Comparison of ENCODE assay signal across 6 cellular contexts in genomic region chr12:130584475-130584874, GRCh38.
DNase-seq lines count a peak whose midpoint lies in the region; ATAC-seq, FAIRE-seq and TF ChIP-seq lines count a peak whose summit lies in the region.
"Not testable (repeated sequence)": the region's sequence is repeated elsewhere in the genome, so short reads cannot be mapped to it uniquely, and the experiment has no call there.

No MANE protein-coding gene starts in this region.

- not testable (repeated sequence) for H2AK9ac ChIP-seq in IMR-90 (replicated peaks; ENCODE audit: low read depth, low read length, poor library complexity)

- H3K4me1 Mint-ChIP-seq in GM23338, result not testable (repeated sequence)

- H3K4me3 ChIP-seq in GM23338; IMR-90 (ENCODE audit: insufficient read depth, low read depth, low read length); GM12878; HepG2 (replicated peaks in 1 of 3; ENCODE audit: insufficient read depth in 1 of 3, low read depth in 2 of 3, low read length in 3 of 3): not testable (repeated sequence)

- H3F3A ChIP-seq in GM23338 (replicated peaks; ENCODE audit: low read depth), result not testable (repeated sequence)

- H3K9me3 Mint-ChIP-seq in GM23338, result peaks cover 44% of the 10 kb centered on the region

- FAIRE-seq in D721Med (lab: Jason Lieb, UNC), result peak; percentile 60
- peak; percentile 65 for FAIRE-seq in GM12878 (lab: Jason Lieb, UNC)
- peak; percentile 18 for FAIRE-seq in endometrium (lab: Jason Lieb, UNC)
- not testable (repeated sequence) for FAIRE-seq in HepG2 (lab: Jason Lieb, UNC)

- not testable (repeated sequence) for H3K27ac ChIP-seq in GM23338 (ENCODE audit: low read depth); IMR-90 (ENCODE audit: insufficient read depth, low read length); GM12878 (ENCODE audit: control insufficient read depth, insufficient read depth); HepG2 (ENCODE audit: extremely low read length, insufficient read depth, low read length)

- not testable (repeated sequence) for H4K20me1 ChIP-seq in GM23338 (replicated peaks; ENCODE audit: insufficient read depth); IMR-90 (ENCODE audit: insufficient read depth, low read length); GM12878 (ENCODE audit: control insufficient read depth, insufficient read depth); HepG2 (ENCODE audit: insufficient read depth, low read length)

- not testable (repeated sequence) for H3K9ac ChIP-seq in IMR-90 (ENCODE audit: low read depth, low read length); GM12878 (ENCODE audit: control insufficient read depth, insufficient read depth, low read length); HepG2 (ENCODE audit: insufficient read depth, low read depth, low read length)

- not testable (repeated sequence) for H3K4me2 ChIP-seq in GM23338; IMR-90 (ENCODE audit: low read depth, low read length); GM12878 (ENCODE audit: control insufficient read depth, insufficient read depth); HepG2 (ENCODE audit: low read depth, low read length)

- POLR2A ChIA-PET in IMR-90 (lab: Charles Lee; ENCODE audit: unreplicated experiment); GM12878 (lab: Charles Lee); HepG2 (lab: Yijun Ruan, JAX): not testable (repeated sequence)

- not testable (repeated sequence) for H4K91ac ChIP-seq in IMR-90 (ENCODE audit: insufficient read depth, low read depth, low read length)

- not testable (repeated sequence) for TF ChIP-seq RAD21 in IMR-90 (IDR thresholded peaks at IDR 0.05; ENCODE audit: low read length); GM12878 (IDR thresholded peaks at IDR 0.05; ENCODE audit: insufficient read depth, low read depth, low read length); HepG2 (CRISPR knock-in tag; IDR thresholded peaks at IDR 0.05)

- H3K14ac ChIP-seq in IMR-90 (replicated peaks; ENCODE audit: low read depth, low read length), result not testable (repeated sequence)

- H2AK5ac ChIP-seq in IMR-90 (ENCODE audit: low read depth, low read length), result not testable (repeated sequence)

- not testable (repeated sequence) for TF ChIP-seq EP300 in GM12878 (IDR thresholded peaks at IDR 0.05; ENCODE audit: borderline replicate concordance in 1 of 2, control insufficient read depth in 1 of 2, low read depth in 2 of 2, low read length in 2 of 2); HepG2 (IDR thresholded peaks at IDR 0.05; ENCODE audit: low read depth in 2 of 2, low read length in 2 of 2); HepG2 (CRISPR knock-in tag; IDR thresholded peaks at IDR 0.05; ENCODE audit: borderline replicate concordance)

- not testable (repeated sequence) for H3K56ac ChIP-seq in IMR-90 (ENCODE audit: extremely low read depth, insufficient read depth, low read length)

- RAD21 ChIA-PET in GM12878 (lab: Charles Lee; ENCODE audit: unreplicated experiment), result not testable (repeated sequence)

- not testable (repeated sequence) for H3K79me1 ChIP-seq in IMR-90 (ENCODE audit: low read depth in 1 of 2, low read length in 2 of 2)

- not testable (repeated sequence) for H4K5ac ChIP-seq in IMR-90 (ENCODE audit: low read depth, low read length)

- not testable (repeated sequence) for H3K27me3 ChIP-seq in GM23338 (ENCODE audit: insufficient read depth); IMR-90 (ENCODE audit: control insufficient read depth, insufficient read depth, low read length); GM12878 (replicated peaks in 1 of 2; ENCODE audit: control insufficient read depth in 2 of 2, insufficient read depth in 2 of 2, low read length in 1 of 2); HepG2 (ENCODE audit: control insufficient read depth in 1 of 2, insufficient read depth in 2 of 2, low read length in 2 of 2)

- H3K9me1 ChIP-seq in IMR-90 (ENCODE audit: insufficient read depth, low read length), result not testable (repeated sequence)

- not testable (repeated sequence) for H3K9me2 ChIP-seq in GM23338 (ENCODE audit: insufficient read depth)

- not testable (repeated sequence) for H2BK20ac ChIP-seq in IMR-90 (ENCODE audit: low read depth, low read length)

- H3K4me3 Mint-ChIP-seq in GM23338, result not testable (repeated sequence)

- in situ Hi-C loops in IMR-90 (cut with MboI; ENCODE audit: low sequenced_read_pairs); GM12878 (cut with MboI); HepG2 (cut with HindIII; ENCODE audit: extremely low pct_ligation_motif_present, low pct_unique_long_range_greater_than_20kb): not testable (repeated sequence)

- ATAC-seq in GM23338; IMR-90 (ENCODE audit: low read depth); GM12878; HepG2: not testable (repeated sequence)

- not testable (repeated sequence) for H2BK120ac ChIP-seq in IMR-90 (ENCODE audit: low read depth, low read length)

- H3K36me3 Mint-ChIP-seq in GM23338 (ENCODE audit: low read depth), result peaks cover 21% of the 10 kb centered on the region

- not testable (repeated sequence) for H3K27ac Mint-ChIP-seq in GM23338

- dilution Hi-C loops in IMR-90 (cut with HindIII; ENCODE audit: low sequenced_read_pairs, unreplicated experiment), result not testable (repeated sequence)

- H3K79me2 ChIP-seq in GM23338 (replicated peaks; ENCODE audit: insufficient read depth); GM12878 (ENCODE audit: control insufficient read depth, insufficient read depth, low read length); HepG2 (ENCODE audit: insufficient read depth, low read length): not testable (repeated sequence)

- H3K18ac ChIP-seq in IMR-90 (ENCODE audit: low read depth, low read length), result not testable (repeated sequence)

- TF ChIP-seq POLR2A in IMR-90 (IDR thresholded peaks at IDR 0.05; ENCODE audit: low read depth, low read length); GM12878 (IDR thresholded peaks at IDR 0.05; ENCODE audit: low read depth, low read length); HepG2 (IDR thresholded peaks at IDR 0.05; ENCODE audit: insufficient read depth in 1 of 2, low read depth in 2 of 2, low read length in 2 of 2): not testable (repeated sequence)

- not testable (repeated sequence) for H3K4ac ChIP-seq in IMR-90 (ENCODE audit: low read depth, low read length)

- H3K23ac ChIP-seq in IMR-90 (ENCODE audit: low read depth, low read length), result not testable (repeated sequence)

- H3K27me3 Mint-ChIP-seq in GM23338 (ENCODE audit: insufficient read depth, low read depth, poor library complexity), result not testable (repeated sequence)

- peaks cover 27% of the 10 kb centered on the region for H3K9me3 ChIP-seq in IMR-90 (ENCODE audit: control insufficient read depth, insufficient read depth, low read length)
- not testable (repeated sequence) for H3K9me3 ChIP-seq in GM12878 (replicated peaks; ENCODE audit: control insufficient read depth, insufficient read depth, low read length); HepG2 (ENCODE audit: low read length)

- H3K4me1 ChIP-seq in GM23338 (ENCODE audit: insufficient read depth); IMR-90 (ENCODE audit: control insufficient read depth, insufficient read depth, low read length); GM12878 (ENCODE audit: control insufficient read depth, insufficient read depth, low read length); HepG2 (ENCODE audit: insufficient read depth, low read length): not testable (repeated sequence)

- H2AFZ ChIP-seq in GM23338; IMR-90 (replicated peaks; ENCODE audit: low read length, poor library complexity); GM12878 (ENCODE audit: control insufficient read depth, low read depth, low read length); HepG2 (ENCODE audit: low read length): not testable (repeated sequence)

- not testable (repeated sequence) for TF ChIP-seq CTCF in D721Med (IDR thresholded peaks at IDR 0.05; ENCODE audit: insufficient read depth, missing control alignments); GM23338 (conservative IDR thresholded peaks at IDR 0.05; ENCODE audit: low read depth in 2 of 2); IMR-90 (conservative IDR thresholded peaks at IDR 0.05; ENCODE audit: low read depth, low read length); GM12878 (IDR thresholded peaks at IDR 0.05 in 2 of 3, conservative IDR thresholded peaks at IDR 0.05 in 1 of 3; ENCODE audit: control insufficient read depth in 2 of 3, extremely low read depth in 1 of 3, insufficient read depth in 1 of 3, low read depth in 3 of 3, low read length in 3 of 3); HepG2 (CRISPR knock-in tag; IDR thresholded peaks at IDR 0.05)

- SMC1A ChIA-PET in GM12878 (lab: Charles Lee; ENCODE audit: uncharacterized antibody, unreplicated experiment), result interaction anchor here (1.9 kb wide), 1 partner anchor 10 kb away, joined by 7 read pairs; no protein-coding TSS in a partner anchor

- BruUV-seq in IMR-90 (replicated peaks; lab: Mats Ljungman, UMichigan); GM12878 (replicated peaks; lab: Mats Ljungman, UMichigan); HepG2 (replicated peaks; lab: Mats Ljungman, UMichigan): not testable (repeated sequence)

- not testable (repeated sequence) for H3K36me3 ChIP-seq in GM23338 (ENCODE audit: insufficient read depth); IMR-90 (ENCODE audit: control insufficient read depth, insufficient read depth, low read length); GM12878 (ENCODE audit: control insufficient read depth in 2 of 2, insufficient read depth in 2 of 2, low read length in 1 of 2); HepG2 (replicated peaks in 1 of 2; ENCODE audit: control insufficient read depth in 1 of 2, insufficient read depth in 2 of 2, low read length in 2 of 2)

- not testable (repeated sequence) for DNase-seq in D721Med (ENCODE audit: insufficient read length, low spot score); GM23338 (ENCODE audit: low spot score); IMR-90; GM12878 (ENCODE audit: low read depth, low spot score); HepG2 (ENCODE audit: low spot score)

- H2BK15ac ChIP-seq in IMR-90 (ENCODE audit: low read depth, low read length), result not testable (repeated sequence)

- intact Hi-C loops in IMR-90 (cut with micrococcal nuclease); GM12878 (cut with micrococcal nuclease; ENCODE audit: unreplicated experiment); HepG2 (cut with micrococcal nuclease; ENCODE audit: unreplicated experiment): not testable (repeated sequence)

- CTCF ChIA-PET in IMR-90 (lab: Yijun Ruan, JAX); GM12878 (lab: Yijun Ruan, JAX); HepG2 (lab: Yijun Ruan, JAX; ENCODE audit: low intra/inter-chr PET ratio, low total read pairs): not testable (repeated sequence)

- H2BK5ac ChIP-seq in IMR-90 (ENCODE audit: low read depth, low read length, poor library complexity, severe bottlenecking), result not testable (repeated sequence)

- H4K8ac ChIP-seq in IMR-90 (ENCODE audit: low read depth in 2 of 2, low read length in 2 of 2), result not testable (repeated sequence)
